1 cellular context compared by ENCODE assay signal in genomic region chr12:237026-237815, GRCh38.
TF ChIP-seq lines count a peak whose summit lies in the region.

No MANE protein-coding gene starts in this region.

TF ChIP-seq in HepG2, 621 proteins besides CTCF, POLR2A, EP300 and RAD21 (continued from another document and continues in another):
- no peak for TF ChIP-seq FUBP1 (CRISPR knock-in tag; IDR thresholded peaks at IDR 0.05; ENCODE audit: borderline replicate concordance)
- no peak for TF ChIP-seq ZNF550 (CRISPR knock-in tag; IDR thresholded peaks at IDR 0.05; ENCODE audit: borderline replicate concordance)
- TF ChIP-seq ZBTB44 (CRISPR knock-in tag; IDR thresholded peaks at IDR 0.05): no peak
- no peak for TF ChIP-seq CHD2 (IDR thresholded peaks at IDR 0.05; ENCODE audit: low read depth, low read length)
- no peak for TF ChIP-seq PPARG (CRISPR knock-in tag; conservative IDR thresholded peaks at IDR 0.05)
- TF ChIP-seq AKNA (CRISPR knock-in tag; IDR thresholded peaks at IDR 0.05; ENCODE audit: borderline replicate concordance): no peak
- TF ChIP-seq, protein P1, sequence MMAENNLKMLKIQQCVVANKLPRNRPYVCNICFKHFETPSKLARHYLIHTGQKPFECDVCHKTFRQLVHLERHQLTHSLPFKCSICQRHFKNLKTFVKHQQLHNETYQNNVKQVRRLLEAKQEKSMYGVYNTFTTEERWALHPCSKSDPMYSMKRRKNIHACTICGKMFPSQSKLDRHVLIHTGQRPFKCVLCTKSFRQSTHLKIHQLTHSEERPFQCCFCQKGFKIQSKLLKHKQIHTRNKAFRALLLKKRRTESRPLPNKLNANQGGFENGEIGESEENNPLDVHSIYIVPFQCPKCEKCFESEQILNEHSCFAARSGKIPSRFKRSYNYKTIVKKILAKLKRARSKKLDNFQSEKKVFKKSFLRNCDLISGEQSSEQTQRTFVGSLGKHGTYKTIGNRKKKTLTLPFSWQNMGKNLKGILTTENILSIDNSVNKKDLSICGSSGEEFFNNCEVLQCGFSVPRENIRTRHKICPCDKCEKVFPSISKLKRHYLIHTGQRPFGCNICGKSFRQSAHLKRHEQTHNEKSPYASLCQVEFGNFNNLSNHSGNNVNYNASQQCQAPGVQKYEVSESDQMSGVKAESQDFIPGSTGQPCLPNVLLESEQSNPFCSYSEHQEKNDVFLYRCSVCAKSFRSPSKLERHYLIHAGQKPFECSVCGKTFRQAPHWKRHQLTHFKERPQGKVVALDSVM (CRISPR knock-in tag; IDR thresholded peaks at IDR 0.05): no peak
- no peak for TF ChIP-seq ATF7 (IDR thresholded peaks at IDR 0.05)
- TF ChIP-seq ATF7 (CRISPR knock-in tag; IDR thresholded peaks at IDR 0.05): no peak
- no peak for TF ChIP-seq LRRFIP1 (CRISPR knock-in tag; conservative IDR thresholded peaks at IDR 0.05)
- TF ChIP-seq ZNF720 (CRISPR knock-in tag; IDR thresholded peaks at IDR 0.05): no peak
- no peak for TF ChIP-seq RBAK (CRISPR knock-in tag; IDR thresholded peaks at IDR 0.05)
- TF ChIP-seq ZNF567 (CRISPR knock-in tag; IDR thresholded peaks at IDR 0.05; ENCODE audit: borderline replicate concordance): no peak
- TF ChIP-seq TOE1 (CRISPR knock-in tag; IDR thresholded peaks at IDR 0.05): no peak
- 0 out of 2 replicates have a peak, but pooled peaks have one; percentile 22 for TF ChIP-seq ZNF614 (CRISPR knock-in tag; IDR thresholded peaks at IDR 0.05; ENCODE audit: borderline replicate concordance)
- no peak for TF ChIP-seq HNF1A (IDR thresholded peaks at IDR 0.05; ENCODE audit: low read depth)
- TF ChIP-seq HNF1A (CRISPR knock-in tag; IDR thresholded peaks at IDR 0.05; ENCODE audit: borderline replicate concordance): no peak; the same call in 1 of the 2 replicates
- no peak for TF ChIP-seq ZNF660 (CRISPR knock-in tag; IDR thresholded peaks at IDR 0.05; ENCODE audit: borderline replicate concordance, low read depth)
- TF ChIP-seq E2F2 (CRISPR knock-in tag; IDR thresholded peaks at IDR 0.05; ENCODE audit: borderline replicate concordance): no peak
- TF ChIP-seq ZNF556 (CRISPR knock-in tag; IDR thresholded peaks at IDR 0.05; ENCODE audit: borderline replicate concordance): no peak
- TF ChIP-seq ZNF326 (CRISPR knock-in tag; IDR thresholded peaks at IDR 0.05; ENCODE audit: borderline replicate concordance): no peak
- TF ChIP-seq ZNF143 (CRISPR knock-in tag; IDR thresholded peaks at IDR 0.05): no peak
- no peak for TF ChIP-seq REL (CRISPR knock-in tag; conservative IDR thresholded peaks at IDR 0.05)
- TF ChIP-seq RFXAP (CRISPR knock-in tag; IDR thresholded peaks at IDR 0.05; ENCODE audit: borderline replicate concordance): no peak; the same call in 1 of the 2 replicates
- no peak; the same call in 1 of the 2 replicates for TF ChIP-seq GATAD1 (CRISPR knock-in tag; IDR thresholded peaks at IDR 0.05)
- TF ChIP-seq HNRNPUL1 (IDR thresholded peaks at IDR 0.05; ENCODE audit: low read depth, low read length): no peak
- no peak for TF ChIP-seq ZNF703 (CRISPR knock-in tag; IDR thresholded peaks at IDR 0.05; ENCODE audit: borderline replicate concordance)
- TF ChIP-seq ZFP41 (CRISPR knock-in tag; IDR thresholded peaks at IDR 0.05; ENCODE audit: borderline replicate concordance): no peak
- TF ChIP-seq TEAD3 (CRISPR knock-in tag; optimal IDR thresholded peaks at IDR 0.05; ENCODE audit: borderline replicate concordance): peak; percentile 62
- peak; percentile 18; the same call in 1 of the 2 replicates for TF ChIP-seq ZMYM3 (CRISPR knock-in tag; IDR thresholded peaks at IDR 0.05)
- TF ChIP-seq ZNF124 (CRISPR knock-in tag; IDR thresholded peaks at IDR 0.05): no peak
- TF ChIP-seq, protein P2, sequence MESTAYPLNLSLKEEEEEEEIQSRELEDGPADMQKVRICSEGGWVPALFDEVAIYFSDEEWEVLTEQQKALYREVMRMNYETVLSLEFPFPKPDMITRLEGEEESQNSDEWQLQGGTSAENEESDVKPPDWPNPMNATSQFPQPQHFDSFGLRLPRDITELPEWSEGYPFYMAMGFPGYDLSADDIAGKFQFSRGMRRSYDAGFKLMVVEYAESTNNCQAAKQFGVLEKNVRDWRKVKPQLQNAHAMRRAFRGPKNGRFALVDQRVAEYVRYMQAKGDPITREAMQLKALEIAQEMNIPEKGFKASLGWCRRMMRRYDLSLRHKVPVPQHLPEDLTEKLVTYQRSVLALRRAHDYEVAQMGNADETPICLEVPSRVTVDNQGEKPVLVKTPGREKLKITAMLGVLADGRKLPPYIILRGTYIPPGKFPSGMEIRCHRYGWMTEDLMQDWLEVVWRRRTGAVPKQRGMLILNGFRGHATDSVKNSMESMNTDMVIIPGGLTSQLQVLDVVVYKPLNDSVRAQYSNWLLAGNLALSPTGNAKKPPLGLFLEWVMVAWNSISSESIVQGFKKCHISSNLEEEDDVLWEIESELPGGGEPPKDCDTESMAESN (CRISPR knock-in tag; conservative IDR thresholded peaks at IDR 0.05): no peak
- no peak for TF ChIP-seq RORA (CRISPR knock-in tag; IDR thresholded peaks at IDR 0.05)
- no peak for TF ChIP-seq ZBTB3 (CRISPR knock-in tag; IDR thresholded peaks at IDR 0.05; ENCODE audit: borderline replicate concordance, low read depth)
- TF ChIP-seq ZNF792 (CRISPR knock-in tag; IDR thresholded peaks at IDR 0.05): 0 out of 2 replicates have a peak, but pooled peaks have one; percentile 29
- no peak for TF ChIP-seq ETV5 (CRISPR knock-in tag; IDR thresholded peaks at IDR 0.05; ENCODE audit: borderline replicate concordance)
- no peak for TF ChIP-seq ZNF430 (CRISPR knock-in tag; IDR thresholded peaks at IDR 0.05)
- no peak for TF ChIP-seq ZNF496 (CRISPR knock-in tag; IDR thresholded peaks at IDR 0.05; ENCODE audit: insufficient replicate concordance)
- TF ChIP-seq ZNF20 (CRISPR knock-in tag; IDR thresholded peaks at IDR 0.05): no peak
- TF ChIP-seq HMG20A (CRISPR knock-in tag; IDR thresholded peaks at IDR 0.05; ENCODE audit: borderline replicate concordance): no peak; the same call in 1 of the 2 replicates
- 0 out of 2 replicates have a peak, but pooled peaks have one; percentile 28 for TF ChIP-seq ZSCAN29 (CRISPR knock-in tag; conservative IDR thresholded peaks at IDR 0.05)
- TF ChIP-seq SOX13 (IDR thresholded peaks at IDR 0.05): no peak
- 0 out of 4 replicates have a peak, but pooled peaks of 1 of the 2 experiments have one; percentile 11 for TF ChIP-seq SOX13 (CRISPR knock-in tag; conservative IDR thresholded peaks at IDR 0.05 in 1 of 2, IDR thresholded peaks at IDR 0.05 in 1 of 2)
